Comparison of ENCODE assay signal across 10 cellular contexts in the genomic region with DNA sequence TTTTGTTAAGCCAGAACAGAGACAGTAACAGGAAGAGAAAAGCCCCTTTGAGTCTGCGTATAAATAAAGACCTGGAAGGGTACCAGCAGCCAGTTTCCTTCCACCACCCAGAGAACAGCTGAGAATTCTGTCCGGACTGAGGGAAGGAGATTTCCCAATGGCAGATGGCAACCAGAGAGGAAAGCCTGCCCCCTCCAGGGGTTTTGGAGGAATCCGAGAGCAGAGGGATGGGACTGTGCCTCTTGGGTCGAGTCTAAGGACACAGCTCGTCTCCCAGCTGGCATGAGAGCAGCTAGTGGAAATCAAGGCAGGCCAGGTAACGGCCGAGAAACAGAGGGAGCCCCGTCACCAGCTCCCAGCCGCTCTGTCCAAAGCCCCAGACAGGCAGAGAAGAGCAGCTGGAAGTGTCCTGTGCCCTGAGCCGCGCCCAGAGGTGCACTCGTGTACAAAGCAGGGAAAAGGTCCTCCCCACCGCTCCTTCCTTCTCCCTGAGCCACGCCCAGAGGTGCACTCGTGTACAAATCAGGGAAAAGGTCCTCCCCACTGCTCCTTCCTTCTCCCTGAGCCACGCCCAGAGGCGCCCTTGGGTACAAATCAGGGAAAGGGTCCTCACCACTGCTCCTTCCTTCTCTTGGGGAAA.
DNase-seq lines count a peak whose midpoint lies in the region; ATAC-seq and TF ChIP-seq lines count a peak whose summit lies in the region.
"Had no signal": no experiment of that assay in that cellular context is flagged by ENCODE, and none has a peak within 500 bp of the region (broad histone marks: within the 10 kb centered on the region; RNA-seq: fewer than 3 reads in every experiment).

No MANE protein-coding gene starts in this region.

- ATAC-seq in GM21390 (IDR thresholded peaks at IDR 0.05; ENCODE audit: unreplicated experiment) (no peak), GM19023 (IDR thresholded peaks at IDR 0.05; ENCODE audit: unreplicated experiment) (no peak)

- DNase-seq in AG08395 (ENCODE audit: low spot score) (peak; percentile 38), HuH-7 (ENCODE audit: low spot score) (peak; percentile 42), dermis blood vessel endothelial cell (peak; percentile 30), mesenteric fat pad (ENCODE audit: low spot score) (peak; percentile 51), midbrain (lab: John Stamatoyannopoulos, UW) (no peak), GM20000 (ENCODE audit: low spot score) (no peak)
- DNase-seq: CD8-positive, alpha-beta memory T cell; NCI-H1930 had no signal

- TF ChIP-seq CTCF in GM20000 (IDR thresholded peaks at IDR 0.05; ENCODE audit: extremely low read depth, missing control alignments), result no peak

Comparison
In these comparisons a context has a peak if more than half of its experiments do, and no peak if none do; other contexts are left out.
1. DNase-seq: peak in AG08395 (single experiment), HuH-7 (single experiment), dermis blood vessel endothelial cell (single experiment) and mesenteric fat pad (single experiment); none in midbrain (single experiment) and GM20000 (single experiment).